ENCODE assay signal across 40 cellular contexts in the genomic region with DNA sequence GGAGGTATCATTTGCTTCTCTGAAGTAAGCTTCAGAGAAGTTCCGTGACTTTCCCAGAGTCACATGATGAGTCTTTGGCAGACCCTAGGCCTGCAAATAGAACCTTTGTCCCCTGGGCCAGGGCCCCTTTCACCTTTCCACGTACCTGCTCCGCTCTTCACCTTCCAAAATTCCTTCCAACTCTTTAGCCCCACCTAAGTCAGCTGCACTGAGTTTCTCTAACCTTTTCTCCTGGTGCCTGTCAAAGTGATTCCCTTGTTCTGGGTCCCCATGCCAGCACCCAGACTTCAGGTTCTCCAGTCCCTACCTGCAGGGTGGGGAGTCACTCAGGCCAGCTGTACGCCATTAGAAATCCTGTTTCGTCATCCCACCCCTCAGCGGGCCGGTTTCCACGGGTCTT. TPM values are rescaled to one million over a fixed set of nuclear protein-coding genes. Genes with fewer than 3 reads are reported as not detected.
"Had no signal": no experiment of that assay in that cellular context is flagged by ENCODE, and none has a peak within 500 bp of the region (broad histone marks: within the 10 kb centered on the region; RNA-seq: fewer than 3 reads in every experiment).

No MANE protein-coding gene starts in this region.

- H3K4me1 ChIP-seq: adrenal gland, ascending aorta, body of pancreas, breast epithelium had no signal

- H3K4me3 ChIP-seq: adrenal gland, ascending aorta, body of pancreas, breast epithelium, cardiac muscle cell had no signal

- ATAC-seq: activated naive CD4-positive, alpha-beta T cell treated with anti-CD3 and anti-CD28 coated beads, Interleukin-2, amount 50 U/mL, for 72 hours; activated naive CD8-positive, alpha-beta T cell treated with anti-CD3 and anti-CD28 coated beads, Interleukin-2, amount 50 U/mL, for 24 hours; activated T-cell treated with anti-CD3 and anti-CD28 coated beads, Interleukin-2, amount 50 U/mL, for 4 hours; activated T-cell treated with anti-CD3 and anti-CD28 coated beads, Interleukin-2, amount 50 U/mL, for 72 hours; activated T-helper 17 cell treated with anti-CD3 and anti-CD28 coated beads, Interleukin-2, amount 50 U/mL, for 72 hours; body of pancreas had no signal

- FAIRE-seq: astrocyte, bronchial epithelial cell had no signal

- H3K27me3 ChIP-seq: ascending aorta, body of pancreas, brain microvascular endothelial cell, breast epithelium, cardiac muscle cell had no signal

- H3K36me3 ChIP-seq: adrenal gland, ascending aorta, brain microvascular endothelial cell, breast epithelium, cardiac muscle cell had no signal

- H3K27ac ChIP-seq: adrenal gland, ascending aorta, body of pancreas, brain microvascular endothelial cell, breast epithelium had no signal

- DNase-seq: activated effector memory CD4-positive, alpha-beta T cell treated with anti-CD3 and anti-CD28 coated beads, Interleukin-2, amount 50 U/mL, for 16 hours; activated effector memory CD4-positive, alpha-beta T cell treated with Interleukin-2 at 50 U/mL for 16 hours; activated gamma-delta T cell; activated gamma-delta T cell treated with Interleukin-2 at 50 U/mL for 16 hours; activated naive CD4-positive, alpha-beta T cell; activated naive CD4-positive, alpha-beta T cell treated with anti-CD3 and anti-CD28 coated beads for 36 hours; activated naive CD4-positive, alpha-beta T cell treated with anti-CD3 and anti-CD28 coated beads, Interleukin-2, amount 10 ng/mL, durations not matched to agents 7 days and 5 days; activated naive CD4-positive, alpha-beta T cell treated with anti-CD3 and anti-CD28 coated beads, Interleukin-2, amount 50 U/mL, for 16 hours; activated naive CD4-positive, alpha-beta T cell treated with Interleukin-2 at 50 U/mL for 16 hours; activated naive CD8-positive, alpha-beta T cell treated with anti-CD3 and anti-CD28 coated beads for 36 hours; activated naive CD8-positive, alpha-beta T cell treated with anti-CD3 and anti-CD28 coated beads, Interleukin-2, amount 10 ng/mL, durations not matched to agents 7 days and 5 days; activated naive CD8-positive, alpha-beta T cell treated with anti-CD3 and anti-CD28 coated beads, Interleukin-2, amount 50 U/mL, for 24 hours; activated T-cell treated with anti-CD3 and anti-CD28 coated beads, Interleukin-2, amount 50 U/mL, for 1 hour; activated T-cell treated with anti-CD3 and anti-CD28 coated beads, Interleukin-2, amount 50 U/mL, for 24 hours; activated T-cell treated with anti-CD3 and anti-CD28 coated beads, Interleukin-2, amount 50 U/mL, for 4 hours; activated T-cell treated with anti-CD3 and anti-CD28 coated beads, Interleukin-2, amount 50 U/mL, for 48 hours; activated T-cell treated with anti-CD3 and anti-CD28 coated beads, Interleukin-2, amount 50 U/mL, for 72 hours; adrenal gland; amniotic stem cell; amygdala; anterior cingulate cortex; aorta; body of pancreas; brain microvascular endothelial cell; caudate nucleus; central memory CD4-positive, alpha-beta T cell; cerebellar nuclear complex had no signal

- H3K9me3 ChIP-seq: adrenal gland, ascending aorta, body of pancreas, breast epithelium had no signal

RNA-seq across cellular contexts. Expression of a gene that starts 12.8 kb away (rescaled TPM):
- total RNA-seq: activated naive CD4-positive, alpha-beta T cell treated with anti-CD3 and anti-CD28 coated beads for 36 hours; activated naive CD4-positive, alpha-beta T cell treated with anti-CD3 and anti-CD28 coated beads, Interleukin-2, amount 50 U/mL, for 72 hours; activated naive CD8-positive, alpha-beta T cell treated with anti-CD3 and anti-CD28 coated beads for 36 hours; activated naive CD8-positive, alpha-beta T cell treated with anti-CD3 and anti-CD28 coated beads, Interleukin-2, amount 10 ng/mL, durations not matched to agents 7 days and 5 days; activated T-cell treated with anti-CD3 and anti-CD28 coated beads, Interleukin-2, amount 50 U/mL, for 4 hours; activated T-cell treated with anti-CD3 and anti-CD28 coated beads, Interleukin-2, amount 50 U/mL, for 72 hours; activated T-helper 1 cell treated with anti-CD3 and anti-CD28 coated beads, Interleukin-12 subunit alpha, Interleukin-12 subunit beta, Interleukin-2, Interleukin-4 antibody, amounts not matched to agents 30 ng/mL and 10 ng/mL and 1 ng/mL, durations not matched to agents 14 hours and 24 hours and 36 hours; activated T-helper 17 cell treated with anti-CD3 and anti-CD28 coated beads, Interleukin-2, amount 50 U/mL, for 72 hours; activated T-helper 2 cell treated with anti-CD3 and anti-CD28 coated beads, Interferon-gamma antibody, Interleukin-2, Interleukin-4, amounts not matched to agents 10 μg/mL and 5 μg/mL and 100 μg/mL, durations not matched to agents 14 hours and 24 hours and 36 hours; adrenal gland; aorta; ascending aorta; astrocyte; body of pancreas; breast epithelium; bronchial epithelial cell; cardiac septum; cerebellum; chondrocyte had no signal
- polyA plus RNA-seq: adipose tissue, adrenal gland, aorta had no signal
